In genomic region chr5:143106175-143106574, GRCh38 we compare ENCODE assay signal across 8 cellular contexts.
A peak's percentile ranks its signal among the peaks of the same experiment; 100 is the strongest.
DNase-seq lines count a peak whose midpoint lies in the region; ATAC-seq and TF ChIP-seq lines count a peak whose summit lies in the region.

No MANE protein-coding gene starts in this region.

- intact Hi-C loops in Right ventricle myocardium inferior (cut with DNase I) = loop anchor here (1.0 to 10.0 kb wide), 3 partner anchors 101 to 719 kb away; partner anchors contain the start of gene NR3C1
- intact Hi-C loops in cardiac septum (cut with DNase I) = loop anchor here (2.0 kb wide), 2 partner anchors 297 to 719 kb away; partner anchors contain the start of gene NR3C1

- TF ChIP-seq POLR2A in gastroesophageal sphincter (IDR thresholded peaks at IDR 0.05) = no peak

- H3K4me3 ChIP-seq in gastroesophageal sphincter = no peak overlapping the region

- H3K4me1 ChIP-seq in gastroesophageal sphincter = peaks cover 4 to 36% (median 8%) of the 10 kb centered on the region in 3 donors

- ATAC-seq in Right ventricle myocardium inferior = peak; percentile 56
- ATAC-seq in gastroesophageal sphincter = peak; percentile 69
- ATAC-seq in activated CD4-positive, CD25-positive, alpha-beta regulatory T cell treated with anti-CD3 and anti-CD28 coated beads, Interleukin-2, amount 50 U/mL, for 24 hours = no peak
- no peak for ATAC-seq in GM18502 (IDR thresholded peaks at IDR 0.05; ENCODE audit: poor library complexity, unreplicated experiment)

- no peaks in the 10 kb centered on the region for H3K27me3 ChIP-seq in gastroesophageal sphincter

- TF ChIP-seq CTCF in gastroesophageal sphincter (IDR thresholded peaks at IDR 0.05) = peak in 1 of 4 experiments; percentile 39

- no peak for TF ChIP-seq EP300 in gastroesophageal sphincter (IDR thresholded peaks at IDR 0.05)

- H3K9me3 ChIP-seq in gastroesophageal sphincter = no peaks in the 10 kb centered on the region

- H3K36me3 ChIP-seq in gastroesophageal sphincter = no peaks in the 10 kb centered on the region

- 63 to 74% methylated on average over 3 of the region's 6 CpGs for WGBS in gastroesophageal sphincter (ENCODE audit: low coverage in 1 of 2), 2 donors

- DNase-seq in Right ventricle myocardium inferior (ENCODE audit: missing footprints) (no peak), cardiac septum (ENCODE audit: low spot score) (no peak), RPMI7951 (ENCODE audit: low read depth) (peak; percentile 86), superior temporal gyrus (ENCODE audit: extremely low spot score) (peak; percentile 56), NOMO-1 (lab: John Stamatoyannopoulos, UW; ENCODE audit: unreplicated experiment in 2 of 2) (no peak)

- H3K27ac ChIP-seq in gastroesophageal sphincter = no peak overlapping the region

Comparison
In these comparisons a context has a peak if more than half of its experiments do, and no peak if none do; other contexts are left out.
1. ATAC-seq: peak in Right ventricle myocardium inferior (single experiment) and gastroesophageal sphincter (single experiment); none in activated CD4-positive, CD25-positive, alpha-beta regulatory T cell treated with anti-CD3 and anti-CD28 coated beads, Interleukin-2, amount 50 U/mL, for 24 hours (0 of 2) and GM18502 (single experiment).
2. DNase-seq: peak in RPMI7951 (single experiment) and superior temporal gyrus (single experiment); none in Right ventricle myocardium inferior (single experiment), cardiac septum (single experiment) and NOMO-1 (0 of 2).